Comparison of ENCODE assay signal across 10 cellular contexts in the genomic region with DNA sequence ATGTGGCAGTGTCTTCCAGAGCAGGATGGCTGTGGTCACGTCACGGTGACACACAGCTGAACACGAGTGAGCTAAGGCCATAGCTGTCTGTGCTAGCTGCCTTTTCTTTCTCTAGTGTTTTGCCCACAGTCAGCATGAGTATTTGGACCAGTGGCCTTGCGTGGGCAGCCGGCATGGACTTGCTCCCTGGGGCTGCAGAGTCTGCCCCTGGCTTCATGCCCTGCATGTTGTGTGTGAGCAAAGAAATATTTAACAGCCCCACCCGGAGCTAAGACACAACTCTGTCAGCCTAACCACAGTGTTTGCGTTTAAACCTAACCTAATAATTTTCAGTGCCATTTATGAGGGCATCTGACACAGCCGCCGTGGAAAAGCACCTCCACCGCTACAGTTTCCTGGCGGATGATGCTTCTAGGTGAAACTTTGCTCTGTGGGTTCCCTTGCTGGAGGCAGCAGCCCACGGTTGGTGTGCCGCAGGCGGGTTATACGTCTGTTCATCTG. TPM values are rescaled to one million over a fixed set of nuclear protein-coding genes. Genes with fewer than 3 reads are reported as not detected.
DNase-seq lines count a peak whose midpoint lies in the region; ATAC-seq and TF ChIP-seq lines count a peak whose summit lies in the region.
"Had no signal": no experiment of that assay in that cellular context is flagged by ENCODE, and none has a peak within 500 bp of the region (broad histone marks: within the 10 kb centered on the region; RNA-seq: fewer than 3 reads in every experiment).

No MANE protein-coding gene starts in this region.

- peak overlapping the region; percentile 84 for H3K27ac Mint-ChIP-seq in CD8-positive, alpha-beta T cell
- peak overlapping the region; percentile 63 to 93 for H3K27ac Mint-ChIP-seq in natural killer cell

- no peaks in the 10 kb centered on the region for H3K9me3 Mint-ChIP-seq in CD8-positive, alpha-beta T cell
- H3K9me3 Mint-ChIP-seq in natural killer cell, result no peaks in the 10 kb centered on the region

- H3K27ac ChIP-seq in CD8-positive, alpha-beta T cell (ENCODE audit: low read depth, low read length), result peak overlapping the region; percentile 19

- H3K27me3 ChIP-seq in CD8-positive, alpha-beta T cell (ENCODE audit: insufficient read depth, low read length), result no peaks in the 10 kb centered on the region
- no peaks in the 10 kb centered on the region for H3K27me3 ChIP-seq in adipocyte (replicated peaks; ENCODE audit: control insufficient read depth, insufficient read depth, low read length)

- intact Hi-C loops in CD8-positive, alpha-beta T cell (cut with DNase I, micrococcal nuclease), result loop anchor here in 1 of 2 experiments (2.0 kb wide), 1 partner anchor 13 kb away; no protein-coding TSS in a partner anchor
- intact Hi-C loops in natural killer cell (cut with micrococcal nuclease), result loop anchor here (1.0 to 5.0 kb wide), 5 partner anchors 8 to 476 kb away; no protein-coding TSS in a partner anchor

- H3K4me3 Mint-ChIP-seq in CD8-positive, alpha-beta T cell, result peak overlapping the region; percentile 47
- H3K4me3 Mint-ChIP-seq in natural killer cell, result peak overlapping the region; percentile 86

- peak; percentile 30 to 75 (median 56) for DNase-seq in CD8-positive, alpha-beta T cell
- peak in 3 of 5 experiments; percentile 8 to 86 (median 36) for DNase-seq in T-helper 2 cell
- peak; percentile 56 for DNase-seq in adipocyte (ENCODE audit: low read depth)
- DNase-seq in natural killer cell, result peak; percentile 80
- DNase-seq in KBM-7, result no peak
- no peak for DNase-seq in NCI-H526 (lab: John Stamatoyannopoulos, UW)
- DNase-seq: HCEC 1CT, kidney glomerular epithelial cell had no signal

- no peak overlapping the region for H3K4me3 ChIP-seq in CD8-positive, alpha-beta T cell (ENCODE audit: low read depth, low read length)
- peak overlapping the region; percentile 36 for H3K4me3 ChIP-seq in adipocyte (ENCODE audit: low read length)

- CTCF ChIA-PET in CD8-positive, alpha-beta T cell (lab: Charles Lee), result interaction anchor here (0.6 to 1.8 kb wide), 5 partner anchors 11 to 243 kb away, joined by 3 to 8 read pairs (median 3); no protein-coding TSS in a partner anchor

- H3K36me3 ChIP-seq in CD8-positive, alpha-beta T cell (ENCODE audit: insufficient read depth, low read length), result no peaks in the 10 kb centered on the region
- H3K36me3 ChIP-seq in adipocyte (ENCODE audit: control insufficient read depth, insufficient read depth, low read length, severe bottlenecking), result no peaks in the 10 kb centered on the region

- peak; percentile 85 for ATAC-seq in CD8-positive, alpha-beta T cell
- ATAC-seq in natural killer cell, result peak; percentile 69 to 89 (median 85)
- no peak for ATAC-seq in GM18858 (IDR thresholded peaks at IDR 0.05; ENCODE audit: unreplicated experiment)
- ATAC-seq in HG03097 (IDR thresholded peaks at IDR 0.05; ENCODE audit: low FRiP score, unreplicated experiment), result no peak

- H3K4me1 Mint-ChIP-seq in CD8-positive, alpha-beta T cell (ENCODE audit: low read depth), result peaks cover 43% of the 10 kb centered on the region
- H3K4me1 Mint-ChIP-seq in natural killer cell, result peaks cover 60 to 63% of the 10 kb centered on the region in 2 donors

- H3K36me3 Mint-ChIP-seq in CD8-positive, alpha-beta T cell, result peaks cover 15% of the 10 kb centered on the region
- H3K36me3 Mint-ChIP-seq in natural killer cell, result no peaks in the 10 kb centered on the region

- H3K9ac ChIP-seq in adipocyte (ENCODE audit: low read length), result peak overlapping the region; percentile 53

- no peaks in the 10 kb centered on the region for H3K9me3 ChIP-seq in CD8-positive, alpha-beta T cell (ENCODE audit: low read length)
- no peaks in the 10 kb centered on the region for H3K9me3 ChIP-seq in adipocyte (ENCODE audit: control insufficient read depth, low read length)

- H3K4me1 ChIP-seq in CD8-positive, alpha-beta T cell (ENCODE audit: insufficient read depth, low read length), result peaks cover 17% of the 10 kb centered on the region
- H3K4me1 ChIP-seq in adipocyte (ENCODE audit: control insufficient read depth, insufficient read depth, low read length), result peaks cover 18% of the 10 kb centered on the region

- POLR2A ChIA-PET in CD8-positive, alpha-beta T cell (lab: Charles Lee), result no interaction called here

- no peak for TF ChIP-seq CTCF in CD8-positive, alpha-beta T cell (IDR thresholded peaks at IDR 0.05)
- no peak for TF ChIP-seq CTCF in natural killer cell (IDR thresholded peaks at IDR 0.05)

- in situ Hi-C loops in KBM-7 (cut with MboI; ENCODE audit: low pct_unique_long_range_greater_than_20kb, low sequenced_read_pairs), result no loop called here

- H3K27me3 Mint-ChIP-seq in CD8-positive, alpha-beta T cell (ENCODE audit: low read depth), result no peaks in the 10 kb centered on the region
- H3K27me3 Mint-ChIP-seq in natural killer cell (ENCODE audit: low read depth in 2 of 2), result no peaks in the 10 kb centered on the region

RNA-seq across cellular contexts. Expression of a gene that starts 14.6 kb away (rescaled TPM):
- total RNA-seq in CD8-positive, alpha-beta T cell, result 10 to 100 TPM; 10.3 to 11.7 TPM
- 100 to 1,000 TPM; 102 to 159 (median 124) TPM for total RNA-seq in natural killer cell

RNA-seq across cellular contexts. Expression of a gene that starts 58.2 kb away (rescaled TPM):
- total RNA-seq in CD8-positive, alpha-beta T cell, result not detected
- not detected for total RNA-seq in natural killer cell

Comparison
In these comparisons a context has a peak if more than half of its experiments do, and no peak if none do; other contexts are left out.
1. ATAC-seq: peak in CD8-positive, alpha-beta T cell (single experiment) and natural killer cell (3 of 3); none in GM18858 (single experiment) and HG03097 (single experiment).
2. DNase-seq: peak in CD8-positive, alpha-beta T cell (7 of 7), T-helper 2 cell (3 of 5), adipocyte (single experiment) and natural killer cell (single experiment); none in KBM-7 (single experiment) and NCI-H526 (0 of 2).
3. RNA of a gene that starts 14.6 kb away (total RNA-seq): 102 to 159 TPM in natural killer cell; 10.3 to 11.7 TPM in CD8-positive, alpha-beta T cell; every median in the first group is over 4 times any median in the second.